Comparison of ENCODE assay signal across 25 cellular contexts in genomic region chrX:2220296-2220695, GRCh38.
"Had no signal": no experiment of that assay in that cellular context is flagged by ENCODE, and none has a peak within 500 bp of the region (broad histone marks: within the 10 kb centered on the region; RNA-seq: fewer than 3 reads in every experiment).

No MANE protein-coding gene starts in this region.

- DNase-seq: heart left ventricle; hypothalamus; islet precursor cell; left ventricle myocardium inferior; mesendoderm; mucosa of descending colon; naive thymus-derived CD8-positive, alpha-beta T cell; ovary; right lobe of liver; stimulated activated CD4-positive, alpha-beta T cell treated with anti-CD3 and anti-CD28 coated beads, Interleukin-12 subunit alpha, Interleukin-12 subunit beta, amount 100 ng/mL, for 4 hours; stimulated activated CD4-positive, alpha-beta T cell treated with anti-CD3 and anti-CD28 coated beads, Interleukin-15, amount 100 ng/mL, for 24 hours; stimulated activated CD4-positive, alpha-beta T cell treated with anti-CD3 and anti-CD28 coated beads, Interleukin-2, amount 100 ng/mL, for 24 hours; stimulated activated CD4-positive, alpha-beta T cell treated with anti-CD3 and anti-CD28 coated beads, Interleukin-4, amount 100 ng/mL, for 1 hour; stimulated activated naive B cell treated with anti-CD40 and anti-IgM and Interleukin-4, amounts not matched to agents 10 μg/mL and 1 μg/mL and 100 μg/mL, for 72 hours; stimulated activated naive CD8-positive, alpha-beta T cell treated with anti-CD3 and anti-CD28 coated beads, Interleukin-15, Interleukin-2, amounts not matched to agents 100 U/mL and 50 U/mL, for 24 hours; stomach; testis; thyroid gland; transverse colon; upper lobe of right lung; uterus had no signal

- H3K27me3 Mint-ChIP-seq: naive thymus-derived CD8-positive, alpha-beta T cell; stimulated activated naive B cell treated with anti-CD40 and anti-IgM and Interleukin-4, amounts not matched to agents 10 μg/mL and 1 μg/mL and 100 μg/mL, for 72 hours had no signal

- H3K27ac Mint-ChIP-seq: mesothelial cell of epicardium; naive thymus-derived CD8-positive, alpha-beta T cell; stimulated activated naive B cell treated with anti-CD40 and anti-IgM and Interleukin-4, amounts not matched to agents 10 μg/mL and 1 μg/mL and 100 μg/mL, for 72 hours had no signal

- H3K27me3 ChIP-seq: heart left ventricle, ovary, right lobe of liver, stomach, testis, thyroid gland, transverse colon, upper lobe of right lung, uterus had no signal

- H3K4me3 ChIP-seq: heart left ventricle, left ventricle myocardium inferior, lung, mucosa of descending colon, ovary, prostate gland, right lobe of liver, skin epidermis, stomach, testis, thyroid gland, transverse colon, upper lobe of right lung, uterus had no signal

- H3K36me3 ChIP-seq: ovary, upper lobe of right lung, uterus had no signal

- H3K9me3 ChIP-seq: prostate gland, testis, thyroid gland had no signal

- H3K4me1 ChIP-seq: heart left ventricle, left ventricle myocardium inferior, prostate gland, right lobe of liver, stomach, testis, thyroid gland, transverse colon, upper lobe of right lung, uterus had no signal

- H3K27ac ChIP-seq: heart left ventricle, left ventricle myocardium inferior, ovary, prostate gland, right lobe of liver, skin epidermis, stomach, testis, thyroid gland, transverse colon, upper lobe of right lung, uterus had no signal

- H3K4me3 Mint-ChIP-seq: mesothelial cell of epicardium; naive thymus-derived CD8-positive, alpha-beta T cell; stimulated activated naive B cell treated with anti-CD40 and anti-IgM and Interleukin-4, amounts not matched to agents 10 μg/mL and 1 μg/mL and 100 μg/mL, for 72 hours had no signal

- H3K4me1 Mint-ChIP-seq: mesothelial cell of epicardium had no signal
